In the genomic region with DNA sequence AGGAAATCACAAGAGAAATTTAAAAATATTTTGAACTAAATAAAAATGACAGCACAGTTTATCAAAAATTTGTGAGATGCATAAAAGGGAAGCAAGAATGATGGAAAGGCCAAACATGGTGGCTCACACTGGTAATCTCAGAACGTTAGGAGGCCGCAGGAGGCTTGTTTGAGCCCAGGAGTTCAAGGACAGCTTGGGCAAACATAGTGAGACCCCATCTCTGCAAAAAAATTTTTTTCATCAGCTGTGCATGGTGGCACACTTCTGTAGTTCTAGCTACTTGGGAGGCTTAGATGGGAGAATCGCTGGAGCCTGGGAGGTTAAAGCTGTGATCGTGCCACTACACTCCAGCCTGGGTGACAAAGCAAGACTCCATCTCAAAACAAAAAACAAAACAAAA, we compare ENCODE assay signal across 1 cellular context.
A peak's percentile ranks its signal among the peaks of the same experiment; 100 is the strongest.
TF ChIP-seq lines count a peak whose summit lies in the region.

No MANE protein-coding gene starts in this region.

TF ChIP-seq in HepG2, 621 proteins besides CTCF, POLR2A, EP300 and RAD21 (continued from another document and continues in another):
- TF ChIP-seq, protein P1, sequence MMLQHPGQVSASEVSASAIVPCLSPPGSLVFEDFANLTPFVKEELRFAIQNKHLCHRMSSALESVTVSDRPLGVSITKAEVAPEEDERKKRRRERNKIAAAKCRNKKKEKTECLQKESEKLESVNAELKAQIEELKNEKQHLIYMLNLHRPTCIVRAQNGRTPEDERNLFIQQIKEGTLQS (CRISPR knock-in tag; IDR thresholded peaks at IDR 0.05): no peak
- TF ChIP-seq MIER2 (CRISPR knock-in tag; IDR thresholded peaks at IDR 0.05) (peak; percentile 32; the same call in 1 of the 2 replicates), ZNF570 (CRISPR knock-in tag; IDR thresholded peaks at IDR 0.05; ENCODE audit: borderline replicate concordance) (no peak), THAP11 (CRISPR knock-in tag; IDR thresholded peaks at IDR 0.05) (0 out of 2 replicates have a peak, but pooled peaks have one; percentile 15), NCOA5 (CRISPR knock-in tag; IDR thresholded peaks at IDR 0.05) (no peak), ZNF644 (CRISPR knock-in tag; IDR thresholded peaks at IDR 0.05; ENCODE audit: low read depth) (peak; percentile 97), EZH2 (conservative IDR thresholded peaks at IDR 0.05; ENCODE audit: low read depth, low read length) (no peak), MED1 (CRISPR knock-in tag; IDR thresholded peaks at IDR 0.05) (peak; percentile 72), ZNF136 (CRISPR knock-in tag; IDR thresholded peaks at IDR 0.05; ENCODE audit: low read depth) (no peak), TEAD3 (CRISPR knock-in tag; optimal IDR thresholded peaks at IDR 0.05; ENCODE audit: borderline replicate concordance) (peak; percentile 49), RCOR2 (CRISPR knock-in tag; IDR thresholded peaks at IDR 0.05) (peak; percentile 58; the same call in 1 of the 2 replicates), FOXP1 (IDR thresholded peaks at IDR 0.05) (no peak), FOXP1 (CRISPR knock-in tag; IDR thresholded peaks at IDR 0.05) (0 out of 2 replicates have a peak, but pooled peaks have one; percentile 8), NR2C2 (CRISPR knock-in tag; IDR thresholded peaks at IDR 0.05; ENCODE audit: borderline replicate concordance) (peak; percentile 68), RXRA (CRISPR knock-in tag; IDR thresholded peaks at IDR 0.05) (peak; percentile 54; the same call in 1 of the 2 replicates), IRF2 (CRISPR knock-in tag; IDR thresholded peaks at IDR 0.05) (0 out of 2 replicates have a peak, but pooled peaks have one; percentile 36), ISL2 (CRISPR knock-in tag; IDR thresholded peaks at IDR 0.05) (peak; percentile 41; the same call in 1 of the 2 replicates), ZNF331 (CRISPR knock-in tag; IDR thresholded peaks at IDR 0.05) (0 out of 2 replicates have a peak, but pooled peaks have one; percentile 41), FOXO1 (CRISPR knock-in tag; IDR thresholded peaks at IDR 0.05) (peak; percentile 18; the same call in 1 of the 2 replicates), MEIS2 (CRISPR knock-in tag; IDR thresholded peaks at IDR 0.05) (peak; percentile 51; the same call in 1 of the 2 replicates), RARA (CRISPR knock-in tag; IDR thresholded peaks at IDR 0.05) (peak; percentile 91), ZNF598 (CRISPR knock-in tag; IDR thresholded peaks at IDR 0.05; ENCODE audit: borderline replicate concordance) (no peak), SETDB1 (CRISPR knock-in tag; IDR thresholded peaks at IDR 0.05; ENCODE audit: borderline replicate concordance) (no peak), SIN3B (IDR thresholded peaks at IDR 0.05; ENCODE audit: low read length) (no peak), DNMT3B (CRISPR knock-in tag; conservative IDR thresholded peaks at IDR 0.05) (no peak), KAT7 (CRISPR knock-in tag; IDR thresholded peaks at IDR 0.05; ENCODE audit: borderline replicate concordance) (peak; percentile 40; the same call in 1 of the 2 replicates), TOE1 (CRISPR knock-in tag; IDR thresholded peaks at IDR 0.05) (no peak)
- TF ChIP-seq, protein P2, sequence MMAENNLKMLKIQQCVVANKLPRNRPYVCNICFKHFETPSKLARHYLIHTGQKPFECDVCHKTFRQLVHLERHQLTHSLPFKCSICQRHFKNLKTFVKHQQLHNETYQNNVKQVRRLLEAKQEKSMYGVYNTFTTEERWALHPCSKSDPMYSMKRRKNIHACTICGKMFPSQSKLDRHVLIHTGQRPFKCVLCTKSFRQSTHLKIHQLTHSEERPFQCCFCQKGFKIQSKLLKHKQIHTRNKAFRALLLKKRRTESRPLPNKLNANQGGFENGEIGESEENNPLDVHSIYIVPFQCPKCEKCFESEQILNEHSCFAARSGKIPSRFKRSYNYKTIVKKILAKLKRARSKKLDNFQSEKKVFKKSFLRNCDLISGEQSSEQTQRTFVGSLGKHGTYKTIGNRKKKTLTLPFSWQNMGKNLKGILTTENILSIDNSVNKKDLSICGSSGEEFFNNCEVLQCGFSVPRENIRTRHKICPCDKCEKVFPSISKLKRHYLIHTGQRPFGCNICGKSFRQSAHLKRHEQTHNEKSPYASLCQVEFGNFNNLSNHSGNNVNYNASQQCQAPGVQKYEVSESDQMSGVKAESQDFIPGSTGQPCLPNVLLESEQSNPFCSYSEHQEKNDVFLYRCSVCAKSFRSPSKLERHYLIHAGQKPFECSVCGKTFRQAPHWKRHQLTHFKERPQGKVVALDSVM (CRISPR knock-in tag; IDR thresholded peaks at IDR 0.05): peak; percentile 62
- TF ChIP-seq, protein P3, sequence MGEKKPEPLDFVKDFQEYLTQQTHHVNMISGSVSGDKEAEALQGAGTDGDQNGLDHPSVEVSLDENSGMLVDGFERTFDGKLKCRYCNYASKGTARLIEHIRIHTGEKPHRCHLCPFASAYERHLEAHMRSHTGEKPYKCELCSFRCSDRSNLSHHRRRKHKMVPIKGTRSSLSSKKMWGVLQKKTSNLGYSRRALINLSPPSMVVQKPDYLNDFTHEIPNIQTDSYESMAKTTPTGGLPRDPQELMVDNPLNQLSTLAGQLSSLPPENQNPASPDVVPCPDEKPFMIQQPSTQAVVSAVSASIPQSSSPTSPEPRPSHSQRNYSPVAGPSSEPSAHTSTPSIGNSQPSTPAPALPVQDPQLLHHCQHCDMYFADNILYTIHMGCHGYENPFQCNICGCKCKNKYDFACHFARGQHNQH (CRISPR knock-in tag; IDR thresholded peaks at IDR 0.05): 0 out of 2 replicates have a peak, but pooled peaks have one; percentile 41
- TF ChIP-seq, protein P4, sequence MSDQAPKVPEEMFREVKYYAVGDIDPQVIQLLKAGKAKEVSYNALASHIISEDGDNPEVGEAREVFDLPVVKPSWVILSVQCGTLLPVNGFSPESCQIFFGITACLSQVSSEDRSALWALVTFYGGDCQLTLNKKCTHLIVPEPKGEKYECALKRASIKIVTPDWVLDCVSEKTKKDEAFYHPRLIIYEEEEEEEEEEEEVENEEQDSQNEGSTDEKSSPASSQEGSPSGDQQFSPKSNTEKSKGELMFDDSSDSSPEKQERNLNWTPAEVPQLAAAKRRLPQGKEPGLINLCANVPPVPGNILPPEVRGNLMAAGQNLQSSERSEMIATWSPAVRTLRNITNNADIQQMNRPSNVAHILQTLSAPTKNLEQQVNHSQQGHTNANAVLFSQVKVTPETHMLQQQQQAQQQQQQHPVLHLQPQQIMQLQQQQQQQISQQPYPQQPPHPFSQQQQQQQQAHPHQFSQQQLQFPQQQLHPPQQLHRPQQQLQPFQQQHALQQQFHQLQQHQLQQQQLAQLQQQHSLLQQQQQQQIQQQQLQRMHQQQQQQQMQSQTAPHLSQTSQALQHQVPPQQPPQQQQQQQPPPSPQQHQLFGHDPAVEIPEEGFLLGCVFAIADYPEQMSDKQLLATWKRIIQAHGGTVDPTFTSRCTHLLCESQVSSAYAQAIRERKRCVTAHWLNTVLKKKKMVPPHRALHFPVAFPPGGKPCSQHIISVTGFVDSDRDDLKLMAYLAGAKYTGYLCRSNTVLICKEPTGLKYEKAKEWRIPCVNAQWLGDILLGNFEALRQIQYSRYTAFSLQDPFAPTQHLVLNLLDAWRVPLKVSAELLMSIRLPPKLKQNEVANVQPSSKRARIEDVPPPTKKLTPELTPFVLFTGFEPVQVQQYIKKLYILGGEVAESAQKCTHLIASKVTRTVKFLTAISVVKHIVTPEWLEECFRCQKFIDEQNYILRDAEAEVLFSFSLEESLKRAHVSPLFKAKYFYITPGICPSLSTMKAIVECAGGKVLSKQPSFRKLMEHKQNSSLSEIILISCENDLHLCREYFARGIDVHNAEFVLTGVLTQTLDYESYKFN (CRISPR knock-in tag; conservative IDR thresholded peaks at IDR 0.05): peak; percentile 78
- TF ChIP-seq, protein P5, sequence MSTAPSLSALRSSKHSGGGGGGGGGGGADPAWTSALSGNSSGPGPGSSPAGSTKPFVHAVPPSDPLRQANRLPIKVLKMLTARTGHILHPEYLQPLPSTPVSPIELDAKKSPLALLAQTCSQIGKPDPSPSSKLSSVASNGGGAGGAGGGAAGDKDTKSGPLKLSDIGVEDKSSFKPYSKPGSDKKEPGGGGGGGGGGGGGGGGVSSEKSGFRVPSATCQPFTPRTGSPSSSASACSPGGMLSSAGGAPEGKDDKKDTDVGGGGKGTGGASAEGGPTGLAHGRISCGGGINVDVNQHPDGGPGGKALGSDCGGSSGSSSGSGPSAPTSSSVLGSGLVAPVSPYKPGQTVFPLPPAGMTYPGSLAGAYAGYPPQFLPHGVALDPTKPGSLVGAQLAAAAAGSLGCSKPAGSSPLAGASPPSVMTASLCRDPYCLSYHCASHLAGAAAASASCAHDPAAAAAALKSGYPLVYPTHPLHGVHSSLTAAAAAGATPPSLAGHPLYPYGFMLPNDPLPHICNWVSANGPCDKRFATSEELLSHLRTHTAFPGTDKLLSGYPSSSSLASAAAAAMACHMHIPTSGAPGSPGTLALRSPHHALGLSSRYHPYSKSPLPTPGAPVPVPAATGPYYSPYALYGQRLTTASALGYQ (CRISPR knock-in tag; IDR thresholded peaks at IDR 0.05): peak; percentile 36; the same call in 1 of the 2 replicates
- TF ChIP-seq, protein P6, sequence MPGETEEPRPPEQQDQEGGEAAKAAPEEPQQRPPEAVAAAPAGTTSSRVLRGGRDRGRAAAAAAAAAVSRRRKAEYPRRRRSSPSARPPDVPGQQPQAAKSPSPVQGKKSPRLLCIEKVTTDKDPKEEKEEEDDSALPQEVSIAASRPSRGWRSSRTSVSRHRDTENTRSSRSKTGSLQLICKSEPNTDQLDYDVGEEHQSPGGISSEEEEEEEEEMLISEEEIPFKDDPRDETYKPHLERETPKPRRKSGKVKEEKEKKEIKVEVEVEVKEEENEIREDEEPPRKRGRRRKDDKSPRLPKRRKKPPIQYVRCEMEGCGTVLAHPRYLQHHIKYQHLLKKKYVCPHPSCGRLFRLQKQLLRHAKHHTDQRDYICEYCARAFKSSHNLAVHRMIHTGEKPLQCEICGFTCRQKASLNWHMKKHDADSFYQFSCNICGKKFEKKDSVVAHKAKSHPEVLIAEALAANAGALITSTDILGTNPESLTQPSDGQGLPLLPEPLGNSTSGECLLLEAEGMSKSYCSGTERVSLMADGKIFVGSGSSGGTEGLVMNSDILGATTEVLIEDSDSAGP (CRISPR knock-in tag; IDR thresholded peaks at IDR 0.05; ENCODE audit: borderline replicate concordance): no peak
- TF ChIP-seq, protein P7, sequence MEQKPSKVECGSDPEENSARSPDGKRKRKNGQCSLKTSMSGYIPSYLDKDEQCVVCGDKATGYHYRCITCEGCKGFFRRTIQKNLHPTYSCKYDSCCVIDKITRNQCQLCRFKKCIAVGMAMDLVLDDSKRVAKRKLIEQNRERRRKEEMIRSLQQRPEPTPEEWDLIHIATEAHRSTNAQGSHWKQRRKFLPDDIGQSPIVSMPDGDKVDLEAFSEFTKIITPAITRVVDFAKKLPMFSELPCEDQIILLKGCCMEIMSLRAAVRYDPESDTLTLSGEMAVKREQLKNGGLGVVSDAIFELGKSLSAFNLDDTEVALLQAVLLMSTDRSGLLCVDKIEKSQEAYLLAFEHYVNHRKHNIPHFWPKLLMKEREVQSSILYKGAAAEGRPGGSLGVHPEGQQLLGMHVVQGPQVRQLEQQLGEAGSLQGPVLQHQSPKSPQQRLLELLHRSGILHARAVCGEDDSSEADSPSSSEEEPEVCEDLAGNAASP (CRISPR knock-in tag; IDR thresholded peaks at IDR 0.05; ENCODE audit: borderline replicate concordance): peak; percentile 12; the same call in 1 of the 2 replicates
- TF ChIP-seq, protein P8, sequence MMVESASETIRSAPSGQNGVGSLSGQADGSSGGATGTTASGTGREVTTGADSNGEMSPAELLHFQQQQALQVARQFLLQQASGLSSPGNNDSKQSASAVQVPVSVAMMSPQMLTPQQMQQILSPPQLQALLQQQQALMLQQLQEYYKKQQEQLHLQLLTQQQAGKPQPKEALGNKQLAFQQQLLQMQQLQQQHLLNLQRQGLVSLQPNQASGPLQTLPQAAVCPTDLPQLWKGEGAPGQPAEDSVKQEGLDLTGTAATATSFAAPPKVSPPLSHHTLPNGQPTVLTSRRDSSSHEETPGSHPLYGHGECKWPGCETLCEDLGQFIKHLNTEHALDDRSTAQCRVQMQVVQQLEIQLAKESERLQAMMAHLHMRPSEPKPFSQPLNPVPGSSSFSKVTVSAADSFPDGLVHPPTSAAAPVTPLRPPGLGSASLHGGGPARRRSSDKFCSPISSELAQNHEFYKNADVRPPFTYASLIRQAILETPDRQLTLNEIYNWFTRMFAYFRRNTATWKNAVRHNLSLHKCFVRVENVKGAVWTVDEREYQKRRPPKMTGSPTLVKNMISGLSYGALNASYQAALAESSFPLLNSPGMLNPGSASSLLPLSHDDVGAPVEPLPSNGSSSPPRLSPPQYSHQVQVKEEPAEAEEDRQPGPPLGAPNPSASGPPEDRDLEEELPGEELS (CRISPR knock-in tag; IDR thresholded peaks at IDR 0.05): peak; percentile 33; the same call in 1 of the 2 replicates
- TF ChIP-seq, protein P9, sequence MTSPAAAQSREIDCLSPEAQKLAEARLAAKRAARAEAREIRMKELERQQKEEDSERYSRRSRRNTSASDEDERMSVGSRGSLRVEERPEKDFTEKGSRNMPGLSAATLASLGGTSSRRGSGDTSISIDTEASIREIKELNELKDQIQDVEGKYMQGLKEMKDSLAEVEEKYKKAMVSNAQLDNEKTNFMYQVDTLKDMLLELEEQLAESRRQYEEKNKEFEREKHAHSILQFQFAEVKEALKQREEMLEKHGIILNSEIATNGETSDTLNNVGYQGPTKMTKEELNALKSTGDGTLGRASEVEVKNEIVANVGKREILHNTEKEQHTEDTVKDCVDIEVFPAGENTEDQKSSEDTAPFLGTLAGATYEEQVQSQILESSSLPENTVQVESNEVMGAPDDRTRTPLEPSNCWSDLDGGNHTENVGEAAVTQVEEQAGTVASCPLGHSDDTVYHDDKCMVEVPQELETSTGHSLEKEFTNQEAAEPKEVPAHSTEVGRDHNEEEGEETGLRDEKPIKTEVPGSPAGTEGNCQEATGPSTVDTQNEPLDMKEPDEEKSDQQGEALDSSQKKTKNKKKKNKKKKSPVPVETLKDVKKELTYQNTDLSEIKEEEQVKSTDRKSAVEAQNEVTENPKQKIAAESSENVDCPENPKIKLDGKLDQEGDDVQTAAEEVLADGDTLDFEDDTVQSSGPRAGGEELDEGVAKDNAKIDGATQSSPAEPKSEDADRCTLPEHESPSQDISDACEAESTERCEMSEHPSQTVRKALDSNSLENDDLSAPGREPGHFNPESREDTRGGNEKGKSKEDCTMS (CRISPR knock-in tag; conservative IDR thresholded peaks at IDR 0.05): no peak
- TF ChIP-seq, protein P10, sequence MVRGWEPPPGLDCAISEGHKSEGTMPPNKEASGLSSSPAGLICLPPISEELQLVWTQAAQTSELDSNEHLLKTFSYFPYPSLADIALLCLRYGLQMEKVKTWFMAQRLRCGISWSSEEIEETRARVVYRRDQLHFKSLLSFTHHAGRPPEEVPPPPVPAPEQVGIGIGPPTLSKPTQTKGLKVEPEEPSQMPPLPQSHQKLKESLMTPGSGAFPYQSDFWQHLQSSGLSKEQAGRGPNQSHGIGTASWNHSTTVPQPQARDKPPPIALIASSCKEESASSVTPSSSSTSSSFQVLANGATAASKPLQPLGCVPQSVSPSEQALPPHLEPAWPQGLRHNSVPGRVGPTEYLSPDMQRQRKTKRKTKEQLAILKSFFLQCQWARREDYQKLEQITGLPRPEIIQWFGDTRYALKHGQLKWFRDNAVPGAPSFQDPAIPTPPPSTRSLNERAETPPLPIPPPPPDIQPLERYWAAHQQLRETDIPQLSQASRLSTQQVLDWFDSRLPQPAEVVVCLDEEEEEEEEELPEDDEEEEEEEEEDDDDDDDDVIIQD (CRISPR knock-in tag; IDR thresholded peaks at IDR 0.05; ENCODE audit: low read depth): peak; percentile 76; the same call in 1 of the 2 replicates
